In genomic region chr3:47399531-47400270, GRCh38 we compare ENCODE assay signal across 1 cellular context.
TF ChIP-seq lines count a peak whose summit lies in the region.

No MANE protein-coding gene starts in this region.

TF ChIP-seq in GM23338, 12 proteins besides CTCF, POLR2A, EP300 and RAD21 (continued from another document):
- TF ChIP-seq ZNF462 (CRISPR knock-in tag; IDR thresholded peaks at IDR 0.05) (no peak), ZNF331 (CRISPR knock-in tag; IDR thresholded peaks at IDR 0.05; ENCODE audit: low read depth) (no peak), CREB1 (CRISPR knock-in tag; IDR thresholded peaks at IDR 0.05; ENCODE audit: low read depth) (no peak), JUNB (IDR thresholded peaks at IDR 0.05; ENCODE audit: unreplicated experiment) (no peak), POLR2AphosphoS5 (IDR thresholded peaks at IDR 0.05; ENCODE audit: low read depth) (no peak), ETS1 (IDR thresholded peaks at IDR 0.05) (no peak), NANOG (IDR thresholded peaks at IDR 0.05; ENCODE audit: borderline replicate concordance) (no peak), EZH2phosphoT487 (IDR thresholded peaks at IDR 0.05; ENCODE audit: unreplicated experiment) (no peak), STAT1 (IDR thresholded peaks at IDR 0.05; ENCODE audit: unreplicated experiment) (no peak), ZNF114 (CRISPR knock-in tag; IDR thresholded peaks at IDR 0.05) (no peak)
